20 cellular contexts compared by ENCODE assay signal in genomic region chr12:41802803-41803202, GRCh38.
A peak's percentile ranks its signal among the peaks of the same experiment; 100 is the strongest.
DNase-seq lines count a peak whose midpoint lies in the region; ATAC-seq, FAIRE-seq and TF ChIP-seq lines count a peak whose summit lies in the region.
"Had no signal": no experiment of that assay in that cellular context is flagged by ENCODE, and none has a peak within 500 bp of the region (broad histone marks: within the 10 kb centered on the region; RNA-seq: fewer than 3 reads in every experiment).

No MANE protein-coding gene starts in this region.

- H3K4me3 ChIP-seq in astrocyte (ENCODE audit: insufficient read depth, low read depth, low read length) (no peak overlapping the region), retinal pigment epithelial cell (ENCODE audit: low read length) (no peak overlapping the region)

- H3K9me3 Mint-ChIP-seq in astrocyte (ENCODE audit: unreplicated experiment) = no peaks in the 10 kb centered on the region
- no peaks in the 10 kb centered on the region for H3K9me3 Mint-ChIP-seq in T-helper 2 cell treated with Interferon-gamma antibody and Interleukin-4, amounts not matched to agents 5 μg/mL and 100 μg/mL, for 36 hours
- H3K9me3 Mint-ChIP-seq: CD4-positive, alpha-beta T cell had no signal

- no peaks in the 10 kb centered on the region for H3K36me3 ChIP-seq in astrocyte (ENCODE audit: insufficient read depth, low read length)

- no peak overlapping the region for H3K27ac ChIP-seq in astrocyte (ENCODE audit: low read depth, low read length)
- H3K27ac ChIP-seq: C4-2B had no signal

- H3K27me3 ChIP-seq in astrocyte (ENCODE audit: insufficient read depth, low read length) = no peaks in the 10 kb centered on the region

- H3K4me2 ChIP-seq in astrocyte (ENCODE audit: low read length) = no peak overlapping the region

- H3K4me1 ChIP-seq in astrocyte (ENCODE audit: insufficient read depth, low read length) = no peaks in the 10 kb centered on the region
- H3K4me1 ChIP-seq: Caco-2 had no signal

- H2AFZ ChIP-seq in astrocyte (ENCODE audit: low read depth, low read length) = no peak overlapping the region

- H3K9me3 ChIP-seq in astrocyte (ENCODE audit: insufficient read depth, low read depth, low read length) = no peaks in the 10 kb centered on the region
- H3K9me3 ChIP-seq: Caco-2 had no signal

- no peak overlapping the region for H3K4me3 Mint-ChIP-seq in astrocyte (ENCODE audit: unreplicated experiment)
- H3K4me3 Mint-ChIP-seq in T-helper 2 cell treated with Interferon-gamma antibody and Interleukin-4, amounts not matched to agents 5 μg/mL and 100 μg/mL, for 36 hours = no peak overlapping the region
- H3K4me3 Mint-ChIP-seq: CD4-positive, alpha-beta T cell; HFFc6; IgD-negative memory B cell had no signal

- H3K36me3 Mint-ChIP-seq in astrocyte (ENCODE audit: low read depth, unreplicated experiment) = no peaks in the 10 kb centered on the region
- no peaks in the 10 kb centered on the region for H3K36me3 Mint-ChIP-seq in T-helper 2 cell treated with Interferon-gamma antibody and Interleukin-4, amounts not matched to agents 5 μg/mL and 100 μg/mL, for 36 hours (ENCODE audit: low read depth)
- H3K36me3 Mint-ChIP-seq: IgD-negative memory B cell had no signal

- ATAC-seq in Right ventricle myocardium inferior = no peak
- ATAC-seq: HCT116 had no signal

- H3K27me3 Mint-ChIP-seq in astrocyte (ENCODE audit: low read depth, unreplicated experiment) = peaks cover 1% of the 10 kb centered on the region
- H3K27me3 Mint-ChIP-seq in T-helper 2 cell treated with Interferon-gamma antibody and Interleukin-4, amounts not matched to agents 5 μg/mL and 100 μg/mL, for 36 hours (ENCODE audit: low read depth) = no peaks in the 10 kb centered on the region
- H3K27me3 Mint-ChIP-seq: CD4-positive, alpha-beta T cell; IgD-negative memory B cell had no signal

- H4K20me1 ChIP-seq in astrocyte (ENCODE audit: insufficient read depth, low read length) = no peaks in the 10 kb centered on the region

- DNase-seq in ELF-1 (ENCODE audit: low read depth, low spot score) = peak; percentile 2
- DNase-seq in SK-N-DZ (ENCODE audit: low spot score) = peak; percentile 74
- DNase-seq in astrocyte (ENCODE audit: low read depth) = peak; percentile 71
- peak; percentile 3 for DNase-seq in retinal pigment epithelial cell (ENCODE audit: low read depth)
- DNase-seq in T-helper 2 cell treated with Interferon-gamma antibody and Interleukin-4, amounts not matched to agents 5 μg/mL and 100 μg/mL, for 36 hours (ENCODE audit: low spot score) = no peak
- DNase-seq in SKM-1 (lab: John Stamatoyannopoulos, UW; ENCODE audit: unreplicated experiment) = no peak
- no peak for DNase-seq in Right ventricle myocardium inferior (ENCODE audit: missing footprints)
- DNase-seq: AML-193; Caco-2; CD4-positive, alpha-beta T cell; GF-D8; GOT3; H7; HFFc6 had no signal

- no peak for FAIRE-seq in astrocyte (lab: Jason Lieb, UNC)
- FAIRE-seq: A204.1, D721Med, HTR-8/SVneo had no signal

- no peak overlapping the region for H3K27ac Mint-ChIP-seq in astrocyte (ENCODE audit: unreplicated experiment)
- no peak overlapping the region for H3K27ac Mint-ChIP-seq in T-helper 2 cell treated with Interferon-gamma antibody and Interleukin-4, amounts not matched to agents 5 μg/mL and 100 μg/mL, for 36 hours
- H3K27ac Mint-ChIP-seq: CD4-positive, alpha-beta T cell; HFFc6; IgD-negative memory B cell had no signal

- TF ChIP-seq CTCF in astrocyte (IDR thresholded peaks at IDR 0.05; ENCODE audit: insufficient read depth, low read depth, low read length) (no peak), retinal pigment epithelial cell (conservative IDR thresholded peaks at IDR 0.05; ENCODE audit: low read depth, low read length) (no peak)

- intact Hi-C loops in Right ventricle myocardium inferior (cut with DNase I) = no loop called here

- no peaks in the 10 kb centered on the region for H3K79me2 ChIP-seq in astrocyte (ENCODE audit: insufficient read depth, low read length)

- no peak overlapping the region for H3K9ac ChIP-seq in astrocyte (ENCODE audit: low read length)

- H3K4me1 Mint-ChIP-seq in astrocyte (ENCODE audit: low read depth, unreplicated experiment) = no peaks in the 10 kb centered on the region
- no peaks in the 10 kb centered on the region for H3K4me1 Mint-ChIP-seq in T-helper 2 cell treated with Interferon-gamma antibody and Interleukin-4, amounts not matched to agents 5 μg/mL and 100 μg/mL, for 36 hours (ENCODE audit: low read depth)

Comparison
In these comparisons a context has a peak if more than half of its experiments do, and no peak if none do; other contexts are left out.
1. DNase-seq: peak in ELF-1 (single experiment), SK-N-DZ (single experiment), astrocyte (single experiment) and retinal pigment epithelial cell (single experiment); none in T-helper 2 cell treated with Interferon-gamma antibody and Interleukin-4, amounts not matched to agents 5 μg/mL and 100 μg/mL, for 36 hours (single experiment), SKM-1 (single experiment) and Right ventricle myocardium inferior (single experiment).